18 cellular contexts compared by ENCODE assay signal in genomic region chr9:87763286-87763685, GRCh38. TPM values are rescaled to one million over a fixed set of nuclear protein-coding genes. Genes with fewer than 3 reads are reported as not detected.
A peak's percentile ranks its signal among the peaks of the same experiment; 100 is the strongest.
DNase-seq lines count a peak whose midpoint lies in the region; ATAC-seq, FAIRE-seq and TF ChIP-seq lines count a peak whose summit lies in the region.
"Had no signal": no experiment of that assay in that cellular context is flagged by ENCODE, and none has a peak within 500 bp of the region (broad histone marks: within the 10 kb centered on the region; RNA-seq: fewer than 3 reads in every experiment).

No MANE protein-coding gene starts in this region.

- POLR2A ChIA-PET in MCF 10A (lab: Yijun Ruan, JAX): no interaction called here
- POLR2A ChIA-PET in OCI-LY7 (lab: Charles Lee): no interaction called here

- no peak for TF ChIP-seq POLR2A in breast epithelium (IDR thresholded peaks at IDR 0.05)

- H3K4me1 ChIP-seq in breast epithelium (no peaks in the 10 kb centered on the region), keratinocyte (ENCODE audit: control insufficient read depth, extremely low read depth, insufficient read depth, low read length) (peaks cover 19% of the 10 kb centered on the region), OCI-LY7 (ENCODE audit: insufficient read depth, low read length, poor library complexity, severe bottlenecking) (no peaks in the 10 kb centered on the region)

- no peaks in the 10 kb centered on the region for H3K9me1 ChIP-seq in keratinocyte (ENCODE audit: control insufficient read depth, extremely low read depth, insufficient read depth, low read length)

- no peaks in the 10 kb centered on the region for H3K79me2 ChIP-seq in keratinocyte (ENCODE audit: control insufficient read depth, insufficient read depth, low read length)
- no peaks in the 10 kb centered on the region for H3K79me2 ChIP-seq in OCI-LY7 (ENCODE audit: insufficient read depth, low read depth, low read length)

- no peak overlapping the region for H3K4me3 ChIP-seq in breast epithelium
- no peak overlapping the region for H3K4me3 ChIP-seq in epithelial cell of esophagus (ENCODE audit: low read length)
- H3K4me3 ChIP-seq in keratinocyte (ENCODE audit: control insufficient read depth in 2 of 3, extremely low read depth in 1 of 3, insufficient read depth in 2 of 3, low read depth in 1 of 3, low read length in 3 of 3): no peak overlapping the region
- H3K4me3 ChIP-seq in OCI-LY7 (ENCODE audit: low read depth, low read length, poor library complexity, severe bottlenecking): no peak overlapping the region

- H3K36me3 Mint-ChIP-seq in MCF 10A (ENCODE audit: insufficient read depth, unreplicated experiment): no peaks in the 10 kb centered on the region

- H3K36me3 ChIP-seq in breast epithelium: no peaks in the 10 kb centered on the region
- no peaks in the 10 kb centered on the region for H3K36me3 ChIP-seq in keratinocyte (ENCODE audit: control insufficient read depth in 2 of 2, extremely low read depth in 1 of 2, insufficient read depth in 2 of 2, low read length in 2 of 2)
- no peaks in the 10 kb centered on the region for H3K36me3 ChIP-seq in OCI-LY7 (ENCODE audit: insufficient read depth, low read length)

- peak; percentile 19 for DNase-seq in MCF 10A (ENCODE audit: unreplicated experiment)
- no peak for DNase-seq in breast epithelium (ENCODE audit: low spot score in 2 of 2)
- DNase-seq in epithelial cell of esophagus (ENCODE audit: low read depth): peak; percentile 95
- no peak for DNase-seq in keratinocyte (ENCODE audit: low read depth, low spot score)
- DNase-seq in NCI-H2029 (lab: John Stamatoyannopoulos, UW): no peak
- DNase-seq in OCI-LY7 (ENCODE audit: low spot score): no peak
- DNase-seq: Caco-2; CD8-positive, alpha-beta memory T cell; DND-41; GDM1 had no signal

- H3K27me3 ChIP-seq in breast epithelium: no peaks in the 10 kb centered on the region
- no peaks in the 10 kb centered on the region for H3K27me3 ChIP-seq in keratinocyte (ENCODE audit: control insufficient read depth, extremely low read depth, insufficient read depth, low read length)

- no peaks in the 10 kb centered on the region for H3K9me3 Mint-ChIP-seq in MCF 10A (ENCODE audit: unreplicated experiment)

- no peak overlapping the region for H3K4me3 Mint-ChIP-seq in MCF 10A (ENCODE audit: unreplicated experiment)
- H3K4me3 Mint-ChIP-seq: CD8-positive, alpha-beta memory T cell had no signal

- H4K20me1 ChIP-seq in keratinocyte (ENCODE audit: control insufficient read depth, extremely low read depth, insufficient read depth, low read length): no peaks in the 10 kb centered on the region
- H4K20me1 ChIP-seq in OCI-LY7 (ENCODE audit: insufficient read depth, low read length): no peaks in the 10 kb centered on the region

- no peak for ATAC-seq in GM21825 (IDR thresholded peaks at IDR 0.05; ENCODE audit: unreplicated experiment)
- no peak for ATAC-seq in HG02884 (IDR thresholded peaks at IDR 0.05; ENCODE audit: unreplicated experiment)
- ATAC-seq: HCT116, HepG2 had no signal

- H2AFZ ChIP-seq in keratinocyte (ENCODE audit: control insufficient read depth, low read length) (peak overlapping the region; percentile 63), OCI-LY7 (ENCODE audit: low read length) (no peak overlapping the region)

- intact Hi-C loops in MCF 10A (cut with micrococcal nuclease) (no loop called here), breast epithelium (cut with DNase I; ENCODE audit: low total_unique reads) (no loop called here), OCI-LY7 (cut with micrococcal nuclease; ENCODE audit: unreplicated experiment) (no loop called here)

- H3K9ac ChIP-seq in keratinocyte (ENCODE audit: control insufficient read depth, extremely low read depth, insufficient read depth, low read length): no peak overlapping the region

- H3K4me2 ChIP-seq in keratinocyte (ENCODE audit: control insufficient read depth, extremely low read depth, insufficient read depth, low read depth, low read length): peak overlapping the region; percentile 81
- H3K4me2 ChIP-seq in OCI-LY7 (ENCODE audit: low read length): no peak overlapping the region

- dilution Hi-C loops in keratinocyte (cut with MboI; ENCODE audit: extremely low pct_ligation_motif_present, low sequenced_read_pairs): no loop called here

- no peak overlapping the region for H3K27ac Mint-ChIP-seq in MCF 10A (ENCODE audit: low read depth, unreplicated experiment)
- H3K27ac Mint-ChIP-seq: CD8-positive, alpha-beta memory T cell had no signal

- H3K27ac ChIP-seq in breast epithelium: no peak overlapping the region
- peak overlapping the region; percentile 41 for H3K27ac ChIP-seq in keratinocyte (ENCODE audit: control insufficient read depth, insufficient read depth, low read length)
- no peak overlapping the region for H3K27ac ChIP-seq in OCI-LY7 (ENCODE audit: low read depth, low read length, poor library complexity, severe bottlenecking)
- H3K27ac ChIP-seq: 22Rv1 had no signal

- H3K9me2 ChIP-seq in OCI-LY7 (ENCODE audit: insufficient read depth, low read length): no peaks in the 10 kb centered on the region

- BruUV-seq in MCF 10A (replicated peaks; lab: Mats Ljungman, UMichigan): no TSS peak
- no TSS peak for BruUV-seq in OCI-LY7 (replicated peaks; lab: Mats Ljungman, UMichigan)

- peak; percentile 98 for FAIRE-seq in keratinocyte (lab: Jason Lieb, UNC)
- FAIRE-seq: GM12892, H54, HepG2, HTR-8/SVneo had no signal

- H3K27me3 Mint-ChIP-seq in MCF 10A (ENCODE audit: insufficient read depth, unreplicated experiment): no peaks in the 10 kb centered on the region

- peaks cover 5% of the 10 kb centered on the region for H3K4me1 Mint-ChIP-seq in MCF 10A (ENCODE audit: insufficient read depth, unreplicated experiment)
- H3K4me1 Mint-ChIP-seq: CD8-positive, alpha-beta memory T cell had no signal

- H3K9me3 ChIP-seq in breast epithelium (no peaks in the 10 kb centered on the region), keratinocyte (ENCODE audit: control insufficient read depth, low read depth, low read length) (no peaks in the 10 kb centered on the region), OCI-LY7 (ENCODE audit: low read length) (no peaks in the 10 kb centered on the region)
- H3K9me3 ChIP-seq: Caco-2 had no signal

- TF ChIP-seq CTCF in MCF 10A (IDR thresholded peaks at IDR 0.05; ENCODE audit: unreplicated experiment) (no peak), breast epithelium (IDR thresholded peaks at IDR 0.05) (no peak), epithelial cell of esophagus (IDR thresholded peaks at IDR 0.05; ENCODE audit: insufficient read depth, low read depth, low read length, missing control alignments) (no peak), keratinocyte (optimal IDR thresholded peaks at IDR 0.05 in 1 of 3, IDR thresholded peaks at IDR 0.05 in 1 of 3, conservative IDR thresholded peaks at IDR 0.05 in 1 of 3; ENCODE audit: extremely low read depth in 1 of 3, insufficient read depth in 2 of 3, low read length in 3 of 3) (no peak), OCI-LY7 (conservative IDR thresholded peaks at IDR 0.05; ENCODE audit: low read length) (no peak)

- CTCF ChIA-PET in MCF 10A (lab: Yijun Ruan, JAX) (no interaction called here), OCI-LY7 (lab: Charles Lee; ENCODE audit: unreplicated experiment) (no interaction called here)

RNA-seq across cellular contexts. Expression of gene CTSL, which starts 37.4 kb away (rescaled TPM):
- total RNA-seq in MCF 10A (2022) (84.2 and 141 TPM in 2 replicates), breast epithelium (100 to 1,000 TPM in 2 of 3 donors, 10 to 100 TPM in 1; 89.0 to 147 (median 134) TPM), OCI-LY7 (2022) (not detected in 2 replicates)
- polyA plus RNA-seq in keratinocyte: 94.0 to 121 TPM (median 116 TPM) in 3 replicates
- 55.9 TPM for polyA plus RNA-seq in keratinocyte (2011; ENCODE audit: low read depth)
- 39.0 and 41.0 TPM in 2 replicates for polyA plus RNA-seq in keratinocyte (2011; cell fraction: cytosol; rRNA removed)
- 161 and 249 TPM in 2 replicates for polyA plus RNA-seq in keratinocyte (2011; cell fraction: nucleus; rRNA removed)
- polyA plus RNA-seq in keratinocyte (2012; ENCODE audit: low replicate concordance): 40.9 and 71.2 TPM in 2 replicates
- polyA minus RNA-seq in keratinocyte: 14.8 to 28.4 TPM (median 23.2 TPM) in 3 replicates
- polyA minus RNA-seq in keratinocyte (2011; cell fraction: cytosol; rRNA and poly(A)+ RNA removed): 28.8 TPM
- 45.5 and 69.0 TPM in 2 replicates for polyA minus RNA-seq in keratinocyte (2011; cell fraction: nucleus; rRNA and poly(A)+ RNA removed)
- not detected in 2 replicates for total RNA-seq in OCI-LY7 (2014; rRNA removed; shearing (Covaris generic))

Comparison
In these comparisons a context has a peak if more than half of its experiments do, and no peak if none do; other contexts are left out.
1. DNase-seq: peak in MCF 10A (single experiment) and epithelial cell of esophagus (single experiment); none in breast epithelium (0 of 2), keratinocyte (single experiment), NCI-H2029 (single experiment) and OCI-LY7 (single experiment).
2. RNA of gene CTSL, which starts 37.4 kb away (total RNA-seq): 89.0 to 147 TPM in breast epithelium and 84.2 to 141 TPM in MCF 10A; not detected in OCI-LY7; every median in the first group is over 10 times any median in the second.